Comparison of ENCODE assay signal across 8 cellular contexts in the genomic region with DNA sequence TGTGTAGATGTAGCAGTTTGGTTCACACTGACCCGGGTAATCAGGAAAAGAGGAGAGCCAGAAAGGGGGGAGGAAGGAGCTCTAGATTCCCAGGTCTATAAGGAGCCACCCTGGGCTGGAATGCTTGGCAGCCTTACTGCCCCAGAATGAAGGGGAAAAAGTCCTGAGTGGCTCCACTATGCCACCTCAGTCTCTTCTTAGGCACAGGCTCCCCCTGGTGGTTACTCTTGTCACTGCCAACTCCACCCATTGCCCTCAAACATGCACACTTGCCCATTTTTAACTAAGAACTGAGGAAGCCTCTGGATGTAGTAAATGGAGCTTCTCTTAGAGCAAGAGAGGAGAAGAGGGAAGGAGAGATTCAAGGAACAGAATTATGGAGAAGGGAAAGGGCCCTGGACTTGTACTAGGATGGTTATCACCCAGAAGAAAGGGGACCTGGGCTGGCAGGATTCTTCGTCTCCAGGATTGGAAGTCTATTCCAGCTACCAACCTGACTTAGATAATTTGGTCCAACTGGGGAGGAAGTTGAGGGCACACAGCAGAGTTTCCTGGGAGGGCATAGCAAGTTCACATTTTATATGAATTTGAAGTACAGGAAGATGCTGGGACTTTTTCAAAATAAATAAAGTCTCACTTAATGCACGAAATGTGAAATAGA. TPM values are rescaled to one million over a fixed set of nuclear protein-coding genes. Genes with fewer than 3 reads are reported as not detected.
DNase-seq lines count a peak whose midpoint lies in the region; ATAC-seq and TF ChIP-seq lines count a peak whose summit lies in the region.

No MANE protein-coding gene starts in this region.

- 76% methylated on average over 3 of the region's 3 CpGs for WGBS in liver

- DNase-seq in CD8-positive, alpha-beta memory T cell: peak; percentile 60 to 82 (median 69)
- peak; percentile 65 for DNase-seq in HFF-Myc (ENCODE audit: extremely low read depth, low read depth)
- DNase-seq in NCI-H510A (lab: John Stamatoyannopoulos, UW): peak; percentile 28
- peak; percentile 86 for DNase-seq in activated CD4-positive, alpha-beta T cell treated with anti-CD3 and anti-CD28 coated beads for 48 hours
- DNase-seq in choroid plexus epithelial cell (ENCODE audit: low read depth): peak; percentile 85
- peak; percentile 60 to 72 (median 61) for DNase-seq in stimulated activated CD4-positive, alpha-beta T cell treated with anti-CD3 and anti-CD28 coated beads, TNF-alpha, amount 100 ng/mL, for 4 hours (ENCODE audit: low read depth in 3 of 3)

- H3K4me3 Mint-ChIP-seq in CD8-positive, alpha-beta memory T cell: no peak overlapping the region

- H3K4me1 ChIP-seq in CD8-positive, alpha-beta memory T cell (ENCODE audit: insufficient read depth, low read length): peaks cover 5% of the 10 kb centered on the region
- no peaks in the 10 kb centered on the region for H3K4me1 ChIP-seq in liver (ENCODE audit: control insufficient read depth in 4 of 4, insufficient read depth in 4 of 4, low read length in 3 of 4)

- H3K27ac ChIP-seq in CD8-positive, alpha-beta memory T cell (ENCODE audit: low read depth, low read length): no peak overlapping the region
- no peak overlapping the region for H3K27ac ChIP-seq in liver (ENCODE audit: low read depth in 1 of 2, low read length in 2 of 2)

- peaks cover 4 to 18% (median 11%) of the 10 kb centered on the region in 3 donors for H3K4me1 Mint-ChIP-seq in CD8-positive, alpha-beta memory T cell

- H3K9me3 ChIP-seq in CD8-positive, alpha-beta memory T cell (ENCODE audit: low read length): no peaks in the 10 kb centered on the region
- no peaks in the 10 kb centered on the region for H3K9me3 ChIP-seq in liver (ENCODE audit: control insufficient read depth in 4 of 4, low read length in 3 of 4)

- H3K27me3 Mint-ChIP-seq in CD8-positive, alpha-beta memory T cell: no peaks in the 10 kb centered on the region

- H3K27me3 ChIP-seq in CD8-positive, alpha-beta memory T cell (ENCODE audit: insufficient read depth, low read length, poor library complexity, severe bottlenecking): no peaks in the 10 kb centered on the region
- no peaks in the 10 kb centered on the region for H3K27me3 ChIP-seq in liver (ENCODE audit: control insufficient read depth in 4 of 4, insufficient read depth in 4 of 4, low read length in 3 of 4)

- no peak for ATAC-seq in GM21723 (IDR thresholded peaks at IDR 0.05; ENCODE audit: unreplicated experiment)

- no peak overlapping the region for H3K4me3 ChIP-seq in CD8-positive, alpha-beta memory T cell (ENCODE audit: low read length)
- H3K4me3 ChIP-seq in HFF-Myc (replicated peaks; ENCODE audit: low read depth, low read length): no peak overlapping the region
- H3K4me3 ChIP-seq in choroid plexus epithelial cell (ENCODE audit: low read depth, low read length): no peak overlapping the region
- H3K4me3 ChIP-seq in liver (ENCODE audit: low read depth in 1 of 3, low read length in 3 of 3): no peak overlapping the region

- H3K36me3 ChIP-seq in CD8-positive, alpha-beta memory T cell (ENCODE audit: insufficient read depth, low read length): no peaks in the 10 kb centered on the region
- H3K36me3 ChIP-seq in liver (ENCODE audit: control insufficient read depth in 4 of 4, insufficient read depth in 3 of 4, low read depth in 1 of 4, low read length in 3 of 4): no peaks in the 10 kb centered on the region

- peaks cover 0 to 11% (median 0%) of the 10 kb centered on the region in 3 donors for H3K36me3 Mint-ChIP-seq in CD8-positive, alpha-beta memory T cell

- CTCF ChIA-PET in CD8-positive, alpha-beta memory T cell (lab: Charles Lee): interaction anchor here (0.7 to 8.5 kb wide), 25 partner anchors 9 to 291 kb away, joined by 3 to 62 read pairs (median 5); a partner anchor contains a TSS

- H3K27ac Mint-ChIP-seq in CD8-positive, alpha-beta memory T cell: no peak overlapping the region

- POLR2A ChIA-PET in CD8-positive, alpha-beta memory T cell (lab: Charles Lee): interaction anchor here (0.5 kb wide), 1 partner anchor 11 kb away, joined by 6 read pairs; no protein-coding TSS in a partner anchor

- TF ChIP-seq CTCF in HFF-Myc (IDR thresholded peaks at IDR 0.05; ENCODE audit: low read depth, low read length, missing control alignments): peak; percentile 98
- TF ChIP-seq CTCF in choroid plexus epithelial cell (conservative IDR thresholded peaks at IDR 0.05; ENCODE audit: low read depth, low read length): peak; percentile 98
- peak; percentile 93 for TF ChIP-seq CTCF in liver (IDR thresholded peaks at IDR 0.05; ENCODE audit: low read depth, low read length, missing input control)

- H3K9ac ChIP-seq in liver (ENCODE audit: low read depth in 1 of 2, low read length in 2 of 2): no peak overlapping the region

- no peaks in the 10 kb centered on the region for H3K9me3 Mint-ChIP-seq in CD8-positive, alpha-beta memory T cell

- peak; percentile 90 to 92 for TF ChIP-seq RAD21 in liver (IDR thresholded peaks at IDR 0.05)

TF ChIP-seq in liver, 16 proteins besides CTCF, POLR2A, EP300 and RAD21:
- TF ChIP-seq JUND (IDR thresholded peaks at IDR 0.05) (no peak), TAF1 (conservative IDR thresholded peaks at IDR 0.05) (no peak), YY1 (IDR thresholded peaks at IDR 0.05) (no peak), FOXA2 (IDR thresholded peaks at IDR 0.05) (no peak), FOXA1 (IDR thresholded peaks at IDR 0.05) (no peak), NR2F2 (IDR thresholded peaks at IDR 0.05) (no peak), EGR1 (IDR thresholded peaks at IDR 0.05; ENCODE audit: low read depth in 2 of 2) (no peak)
- TF ChIP-seq, protein P1, sequence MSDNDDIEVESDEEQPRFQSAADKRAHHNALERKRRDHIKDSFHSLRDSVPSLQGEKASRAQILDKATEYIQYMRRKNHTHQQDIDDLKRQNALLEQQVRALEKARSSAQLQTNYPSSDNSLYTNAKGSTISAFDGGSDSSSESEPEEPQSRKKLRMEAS (IDR thresholded peaks at IDR 0.05): no peak
- TF ChIP-seq, protein P2, sequence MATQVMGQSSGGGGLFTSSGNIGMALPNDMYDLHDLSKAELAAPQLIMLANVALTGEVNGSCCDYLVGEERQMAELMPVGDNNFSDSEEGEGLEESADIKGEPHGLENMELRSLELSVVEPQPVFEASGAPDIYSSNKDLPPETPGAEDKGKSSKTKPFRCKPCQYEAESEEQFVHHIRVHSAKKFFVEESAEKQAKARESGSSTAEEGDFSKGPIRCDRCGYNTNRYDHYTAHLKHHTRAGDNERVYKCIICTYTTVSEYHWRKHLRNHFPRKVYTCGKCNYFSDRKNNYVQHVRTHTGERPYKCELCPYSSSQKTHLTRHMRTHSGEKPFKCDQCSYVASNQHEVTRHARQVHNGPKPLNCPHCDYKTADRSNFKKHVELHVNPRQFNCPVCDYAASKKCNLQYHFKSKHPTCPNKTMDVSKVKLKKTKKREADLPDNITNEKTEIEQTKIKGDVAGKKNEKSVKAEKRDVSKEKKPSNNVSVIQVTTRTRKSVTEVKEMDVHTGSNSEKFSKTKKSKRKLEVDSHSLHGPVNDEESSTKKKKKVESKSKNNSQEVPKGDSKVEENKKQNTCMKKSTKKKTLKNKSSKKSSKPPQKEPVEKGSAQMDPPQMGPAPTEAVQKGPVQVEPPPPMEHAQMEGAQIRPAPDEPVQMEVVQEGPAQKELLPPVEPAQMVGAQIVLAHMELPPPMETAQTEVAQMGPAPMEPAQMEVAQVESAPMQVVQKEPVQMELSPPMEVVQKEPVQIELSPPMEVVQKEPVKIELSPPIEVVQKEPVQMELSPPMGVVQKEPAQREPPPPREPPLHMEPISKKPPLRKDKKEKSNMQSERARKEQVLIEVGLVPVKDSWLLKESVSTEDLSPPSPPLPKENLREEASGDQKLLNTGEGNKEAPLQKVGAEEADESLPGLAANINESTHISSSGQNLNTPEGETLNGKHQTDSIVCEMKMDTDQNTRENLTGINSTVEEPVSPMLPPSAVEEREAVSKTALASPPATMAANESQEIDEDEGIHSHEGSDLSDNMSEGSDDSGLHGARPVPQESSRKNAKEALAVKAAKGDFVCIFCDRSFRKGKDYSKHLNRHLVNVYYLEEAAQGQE (IDR thresholded peaks at IDR 0.05): no peak

RNA-seq across cellular contexts. Expression of a gene that starts 7.8 kb away (rescaled TPM):
- total RNA-seq in CD8-positive, alpha-beta memory T cell: 10 to 100 TPM; 25.3 to 27.0 TPM
- 30.4 TPM for polyA plus RNA-seq in CD8-positive, alpha-beta memory T cell
- total RNA-seq in liver: 10 to 100 TPM; 11.8 to 13.7 TPM
- polyA plus RNA-seq in liver: 1 to 10 TPM; 2.5 to 8.2 TPM

RNA-seq across cellular contexts. Expression of a gene that starts 17.0 kb away (rescaled TPM):
- total RNA-seq in CD8-positive, alpha-beta memory T cell: 10 to 100 TPM; 23.1 to 25.7 TPM
- polyA plus RNA-seq in CD8-positive, alpha-beta memory T cell: 25.1 TPM
- total RNA-seq in liver: 10 to 100 TPM in 1 of 2 donors, 1 to 10 TPM in 1; 8.7 to 14.9 TPM
- polyA plus RNA-seq in liver: 1 to 10 TPM; 5.3 to 9.6 TPM

RNA-seq across cellular contexts. Expression of a gene that starts 47.2 kb away (rescaled TPM):
- 10 to 100 TPM; 64.3 to 64.8 TPM for total RNA-seq in CD8-positive, alpha-beta memory T cell
- polyA plus RNA-seq in CD8-positive, alpha-beta memory T cell: 36.0 TPM
- 10 to 100 TPM; 11.9 to 51.9 TPM for total RNA-seq in liver
- polyA plus RNA-seq in liver: 1 to 10 TPM; 2.4 to 8.6 TPM

RNA-seq across cellular contexts. Expression of a gene that starts 59.8 kb away (rescaled TPM):
- total RNA-seq in CD8-positive, alpha-beta memory T cell: 100 to 1,000 TPM; 105 to 106 TPM
- 20.7 TPM for polyA plus RNA-seq in CD8-positive, alpha-beta memory T cell
- total RNA-seq in liver: 1 to 10 TPM; 7.5 to 9.9 TPM
- 10 to 100 TPM in 1 of 2 donors, 1 to 10 TPM in 1; 4.9 to 10.1 TPM for polyA plus RNA-seq in liver

Comparison
In these comparisons a context has a peak if more than half of its experiments do, and no peak if none do; other contexts are left out.
1. DNase-seq: peak in every context shown above with its lines; median percentile 86 in activated CD4-positive, alpha-beta T cell treated with anti-CD3 and anti-CD28 coated beads for 48 hours; 85 in choroid plexus epithelial cell; 69 in CD8-positive, alpha-beta memory T cell; 65 in HFF-Myc; 61 in stimulated activated CD4-positive, alpha-beta T cell treated with anti-CD3 and anti-CD28 coated beads, TNF-alpha, amount 100 ng/mL, for 4 hours; 28 in NCI-H510A.